In the genomic region with DNA sequence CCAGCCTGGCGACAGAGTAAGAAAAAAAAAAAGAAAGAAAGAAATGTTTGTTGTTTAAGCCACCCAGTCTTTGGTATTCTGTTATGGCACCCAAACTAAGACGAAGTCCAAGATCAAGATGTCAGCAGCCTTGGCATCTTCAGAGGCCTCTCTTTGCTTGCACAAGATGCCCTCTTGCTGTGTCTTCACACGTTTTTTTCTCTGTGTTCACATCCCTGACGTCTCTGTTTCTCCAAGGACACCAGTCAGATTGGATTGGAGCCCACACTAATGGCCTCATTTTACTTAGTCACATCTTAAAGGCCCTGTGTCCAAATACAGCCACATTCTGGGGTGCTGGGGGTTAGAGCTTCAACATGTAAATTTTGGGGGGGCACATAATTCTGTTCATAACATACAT, we compare ENCODE assay signal across 18 cellular contexts.
"Had no signal": no experiment of that assay in that cellular context is flagged by ENCODE, and none has a peak within 500 bp of the region (broad histone marks: within the 10 kb centered on the region; RNA-seq: fewer than 3 reads in every experiment).

No MANE protein-coding gene starts in this region.

- H3K4me2 ChIP-seq: SK-N-SH had no signal

- H3K4me1 ChIP-seq: sigmoid colon, upper lobe of right lung had no signal

- H3K27me3 ChIP-seq: brain microvascular endothelial cell, sigmoid colon, upper lobe of right lung had no signal

- DNase-seq: activated CD4-positive, alpha-beta T cell treated with anti-CD3 and anti-CD28 coated beads for 36 hours; activated CD8-positive, alpha-beta memory T cell treated with anti-CD3 and anti-CD28 coated beads, Interleukin-2, amount 50 U/mL, for 4 hours; activated CD8-positive, alpha-beta T cell treated with anti-CD3 and anti-CD28 coated beads for 36 hours; activated gamma-delta T cell; activated T-cell treated with anti-CD3 and anti-CD28 coated beads, Interleukin-2, amount 50 U/mL, for 72 hours; anterior cingulate cortex; brain microvascular endothelial cell; dermis blood vessel endothelial cell; effector memory CD8-positive, alpha-beta T cell; hypothalamus; nephron progenitor cell; sigmoid colon; SK-N-SH; stimulated activated CD4-positive, alpha-beta T cell treated with anti-CD3 and anti-CD28 coated beads, Interleukin-1b, Interleukin-23, amount 100 ng/mL, for 48 hours; stimulated activated naive CD8-positive, alpha-beta T cell treated with anti-CD3 and anti-CD28 coated beads, Interleukin-15, amount 100 ng/mL, for 72 hours; T-helper 1 cell; upper lobe of right lung had no signal

- H3K36me3 ChIP-seq: brain microvascular endothelial cell, sigmoid colon, upper lobe of right lung had no signal

- ATAC-seq: activated CD4-positive, alpha-beta T cell treated with anti-CD3 and anti-CD28 coated beads for 36 hours; activated CD8-positive, alpha-beta T cell treated with anti-CD3 and anti-CD28 coated beads for 36 hours; activated naive CD4-positive, alpha-beta T cell treated with anti-CD3 and anti-CD28 coated beads, Interleukin-2, amount 50 U/mL, for 72 hours; activated T-cell treated with anti-CD3 and anti-CD28 coated beads, Interleukin-2, amount 50 U/mL, for 72 hours; effector memory CD8-positive, alpha-beta T cell; stimulated activated naive CD8-positive, alpha-beta T cell treated with anti-CD3 and anti-CD28 coated beads, Interleukin-15, amount 100 ng/mL, for 72 hours; upper lobe of right lung had no signal

- H3K9me2 ChIP-seq: SK-N-SH had no signal

- H3K9ac ChIP-seq: SK-N-SH had no signal

- H3K27ac ChIP-seq: brain microvascular endothelial cell, sigmoid colon, upper lobe of right lung had no signal

- H3K4me3 ChIP-seq: sigmoid colon, upper lobe of right lung had no signal

- H3K9me3 ChIP-seq: SK-N-SH, upper lobe of right lung had no signal
